In the genomic region with DNA sequence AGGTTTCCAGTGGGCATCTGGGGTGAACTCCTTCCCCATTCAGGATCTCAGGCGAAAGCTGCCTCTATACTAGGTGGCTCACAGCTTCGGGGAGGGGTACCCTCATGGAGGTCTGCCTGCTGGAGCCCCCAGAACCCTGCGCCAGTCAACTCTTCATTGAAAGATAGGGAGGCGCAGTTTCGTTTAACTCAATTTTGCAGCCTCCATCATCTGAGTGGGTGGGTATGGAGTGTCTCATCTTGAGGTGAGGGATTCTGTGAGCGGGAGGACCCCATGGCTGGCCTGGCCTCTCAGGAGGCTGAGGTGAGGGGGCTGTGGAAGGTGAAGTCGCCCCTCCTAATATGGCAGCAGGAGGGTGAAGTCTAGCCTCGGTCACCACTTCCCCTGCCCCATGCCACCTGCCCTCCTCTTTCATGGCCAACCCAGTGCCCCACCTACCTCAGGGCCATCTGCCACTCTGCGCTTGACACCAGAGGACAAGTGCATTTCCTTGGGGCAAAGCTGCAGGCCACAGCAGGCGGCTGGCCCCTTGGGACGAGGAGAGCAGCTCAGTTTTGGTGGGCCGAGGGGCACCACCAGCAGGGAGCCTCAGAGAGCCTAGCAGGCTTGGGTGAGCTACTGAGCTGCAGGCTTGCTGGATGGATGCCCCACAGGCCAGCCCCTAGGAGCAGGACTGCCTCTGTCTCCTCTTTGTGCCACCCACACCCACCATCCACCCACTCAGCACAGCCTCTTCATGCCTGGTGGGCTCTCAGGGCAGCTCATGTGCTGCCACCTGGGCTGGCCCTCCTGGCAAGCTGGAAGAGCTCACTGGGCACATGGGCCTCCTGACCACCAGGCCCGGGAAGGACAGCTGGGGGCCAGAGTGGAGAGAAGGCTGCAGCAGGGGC, we compare ENCODE assay signal across 23 cellular contexts. TPM values are rescaled to one million over a fixed set of nuclear protein-coding genes. Genes with fewer than 3 reads are reported as not detected.
DNase-seq lines count a peak whose midpoint lies in the region; ATAC-seq and TF ChIP-seq lines count a peak whose summit lies in the region.
"Had no signal": no experiment of that assay in that cellular context is flagged by ENCODE, and none has a peak within 500 bp of the region (broad histone marks: within the 10 kb centered on the region; RNA-seq: fewer than 3 reads in every experiment).

No MANE protein-coding gene starts in this region.

- H3K9me3 ChIP-seq in HEK293 (ENCODE audit: control insufficient read depth, insufficient read depth, low read depth, low read length), result no peaks in the 10 kb centered on the region
- H3K9me3 ChIP-seq: uterus had no signal

- DNase-seq in cardiac septum (ENCODE audit: low spot score), result peak; percentile 71
- no peak for DNase-seq in Right ventricle myocardium superior
- DNase-seq in iPS-NIHi7 (ENCODE audit: extremely low spot score), result peak; percentile 7
- DNase-seq in stimulated activated CD4-positive, alpha-beta T cell treated with anti-CD3 and anti-CD28 coated beads, Interleukin-2, amount 100 ng/mL, for 48 hours, result no peak
- DNase-seq: ACHN; activated CD4-positive, alpha-beta T cell treated with anti-CD3 and anti-CD28 coated beads for 1 hour; activated CD8-positive, alpha-beta T cell treated with anti-CD3 and anti-CD28 coated beads, Interleukin-2, amount 10 ng/mL, durations not matched to agents 7 days and 5 days; activated naive CD8-positive, alpha-beta T cell treated with anti-CD3 and anti-CD28 coated beads for 36 hours; activated T-cell treated with anti-CD3 and anti-CD28 coated beads for 4 hours; anterior cingulate cortex; effector CD4-positive, alpha-beta T cell; KBM-7; NCI-H2029; NCI-H2227 treated with DMSO at 0.1 percent for 48 hours; NCI-H69; right cardiac atrium had no signal

- H3K4me3 ChIP-seq in HEK293 (ENCODE audit: low read depth, low read length), result no peak overlapping the region
- H3K4me3 ChIP-seq: smooth muscle cell, uterus had no signal

- intact Hi-C loops in cardiac septum (cut with DNase I), result no loop called here
- intact Hi-C loops in Right ventricle myocardium superior (cut with DNase I), result no loop called here

- ATAC-seq in Right ventricle myocardium superior (ENCODE audit: poor library complexity), result no peak
- no peak for ATAC-seq in GM19463 (IDR thresholded peaks at IDR 0.05; ENCODE audit: unreplicated experiment)
- ATAC-seq in HG02970 (IDR thresholded peaks at IDR 0.05; ENCODE audit: low FRiP score, unreplicated experiment), result no peak
- ATAC-seq: activated CD8-positive, alpha-beta T cell treated with anti-CD3 and anti-CD28 coated beads, Interleukin-2, amount 10 ng/mL, durations not matched to agents 7 days and 5 days; left lobe of liver; right cardiac atrium had no signal

- TF ChIP-seq CTCF in HEK293 (tag by site-specific recombination; IDR thresholded peaks at IDR 0.05), result no peak

- H3K4me1 ChIP-seq in HEK293 (ENCODE audit: control insufficient read depth, insufficient read depth, low read length), result no peaks in the 10 kb centered on the region
- H3K4me1 ChIP-seq: uterus had no signal

- CTCF ChIA-PET in HEK293 (lab: Yijun Ruan, JAX), result interaction anchor here (0.6 to 1.0 kb wide), 2 partner anchors 46 to 53 kb away, joined by 3 read pairs; no protein-coding TSS in a partner anchor

- no peak overlapping the region for H3K27ac ChIP-seq in HEK293 (ENCODE audit: extremely low read depth, low read depth, low read length)
- H3K27ac ChIP-seq: uterus had no signal

- POLR2A ChIA-PET in HEK293 (lab: Yijun Ruan, JAX), result no interaction called here

- H3K36me3 ChIP-seq in HEK293 (ENCODE audit: control insufficient read depth in 2 of 2, insufficient read depth in 1 of 2, low read length in 2 of 2), result no peaks in the 10 kb centered on the region
- H3K36me3 ChIP-seq: uterus had no signal

TF ChIP-seq in HEK293, 187 proteins besides CTCF, POLR2A, EP300 and RAD21:
- TF ChIP-seq, protein P1, sequence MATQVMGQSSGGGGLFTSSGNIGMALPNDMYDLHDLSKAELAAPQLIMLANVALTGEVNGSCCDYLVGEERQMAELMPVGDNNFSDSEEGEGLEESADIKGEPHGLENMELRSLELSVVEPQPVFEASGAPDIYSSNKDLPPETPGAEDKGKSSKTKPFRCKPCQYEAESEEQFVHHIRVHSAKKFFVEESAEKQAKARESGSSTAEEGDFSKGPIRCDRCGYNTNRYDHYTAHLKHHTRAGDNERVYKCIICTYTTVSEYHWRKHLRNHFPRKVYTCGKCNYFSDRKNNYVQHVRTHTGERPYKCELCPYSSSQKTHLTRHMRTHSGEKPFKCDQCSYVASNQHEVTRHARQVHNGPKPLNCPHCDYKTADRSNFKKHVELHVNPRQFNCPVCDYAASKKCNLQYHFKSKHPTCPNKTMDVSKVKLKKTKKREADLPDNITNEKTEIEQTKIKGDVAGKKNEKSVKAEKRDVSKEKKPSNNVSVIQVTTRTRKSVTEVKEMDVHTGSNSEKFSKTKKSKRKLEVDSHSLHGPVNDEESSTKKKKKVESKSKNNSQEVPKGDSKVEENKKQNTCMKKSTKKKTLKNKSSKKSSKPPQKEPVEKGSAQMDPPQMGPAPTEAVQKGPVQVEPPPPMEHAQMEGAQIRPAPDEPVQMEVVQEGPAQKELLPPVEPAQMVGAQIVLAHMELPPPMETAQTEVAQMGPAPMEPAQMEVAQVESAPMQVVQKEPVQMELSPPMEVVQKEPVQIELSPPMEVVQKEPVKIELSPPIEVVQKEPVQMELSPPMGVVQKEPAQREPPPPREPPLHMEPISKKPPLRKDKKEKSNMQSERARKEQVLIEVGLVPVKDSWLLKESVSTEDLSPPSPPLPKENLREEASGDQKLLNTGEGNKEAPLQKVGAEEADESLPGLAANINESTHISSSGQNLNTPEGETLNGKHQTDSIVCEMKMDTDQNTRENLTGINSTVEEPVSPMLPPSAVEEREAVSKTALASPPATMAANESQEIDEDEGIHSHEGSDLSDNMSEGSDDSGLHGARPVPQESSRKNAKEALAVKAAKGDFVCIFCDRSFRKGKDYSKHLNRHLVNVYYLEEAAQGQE (tag by site-specific recombination; IDR thresholded peaks at IDR 0.05), result no peak
- TF ChIP-seq ZFHX2 (tag by site-specific recombination; conservative IDR thresholded peaks at IDR 0.05) (peak; percentile 33; the same call in 1 of the 2 replicates), ZNF140 (tag by site-specific recombination; IDR thresholded peaks at IDR 0.05) (no peak), ZNF121 (tag by site-specific recombination; IDR thresholded peaks at IDR 0.05) (no peak), EGR2 (tag by site-specific recombination; IDR thresholded peaks at IDR 0.05; ENCODE audit: low read depth) (peak; percentile 47), YY1 (tag by site-specific recombination; IDR thresholded peaks at IDR 0.05) (no peak), ZBTB21 (tag by site-specific recombination; IDR thresholded peaks at IDR 0.05) (no peak)
- TF ChIP-seq, protein P2, sequence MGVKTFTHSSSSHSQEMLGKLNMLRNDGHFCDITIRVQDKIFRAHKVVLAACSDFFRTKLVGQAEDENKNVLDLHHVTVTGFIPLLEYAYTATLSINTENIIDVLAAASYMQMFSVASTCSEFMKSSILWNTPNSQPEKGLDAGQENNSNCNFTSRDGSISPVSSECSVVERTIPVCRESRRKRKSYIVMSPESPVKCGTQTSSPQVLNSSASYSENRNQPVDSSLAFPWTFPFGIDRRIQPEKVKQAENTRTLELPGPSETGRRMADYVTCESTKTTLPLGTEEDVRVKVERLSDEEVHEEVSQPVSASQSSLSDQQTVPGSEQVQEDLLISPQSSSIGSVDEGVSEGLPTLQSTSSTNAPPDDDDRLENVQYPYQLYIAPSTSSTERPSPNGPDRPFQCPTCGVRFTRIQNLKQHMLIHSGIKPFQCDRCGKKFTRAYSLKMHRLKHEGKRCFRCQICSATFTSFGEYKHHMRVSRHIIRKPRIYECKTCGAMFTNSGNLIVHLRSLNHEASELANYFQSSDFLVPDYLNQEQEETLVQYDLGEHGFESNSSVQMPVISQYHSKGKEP (tag by site-specific recombination; IDR thresholded peaks at IDR 0.05), result no peak

RNA-seq across cellular contexts. Expression of a gene that starts 8.6 kb away (rescaled TPM):
- total RNA-seq in cardiac septum (1.0 TPM), Right ventricle myocardium superior (1.6 TPM)
- total RNA-seq: HT1080 had no signal

Comparison
In these comparisons a context has a peak if more than half of its experiments do, and no peak if none do; other contexts are left out.
1. DNase-seq: peak in cardiac septum (single experiment) and iPS-NIHi7 (single experiment); none in Right ventricle myocardium superior (single experiment) and stimulated activated CD4-positive, alpha-beta T cell treated with anti-CD3 and anti-CD28 coated beads, Interleukin-2, amount 100 ng/mL, for 48 hours (0 of 2).